ENCODE assay signal across 21 cellular contexts in the genomic region with DNA sequence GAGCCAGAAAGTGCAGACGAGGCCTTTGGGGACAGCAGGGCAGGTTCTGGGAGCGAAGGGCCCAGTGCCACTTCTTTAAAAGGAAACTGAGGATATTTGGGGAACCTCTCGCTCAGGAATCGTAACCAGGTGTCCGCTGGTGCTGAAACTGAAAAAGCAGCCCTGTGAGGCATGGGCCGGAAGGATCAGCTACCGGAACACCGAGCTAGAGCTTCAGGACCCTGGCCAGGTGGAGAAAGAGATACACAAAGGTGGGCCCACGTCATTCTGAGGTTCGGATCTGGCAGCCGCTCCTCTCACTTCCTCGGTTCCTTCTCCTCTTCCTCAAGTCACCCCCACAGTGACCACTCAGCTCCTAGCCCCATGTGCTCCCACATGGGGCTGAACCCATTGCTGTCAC. TPM values are rescaled to one million over a fixed set of nuclear protein-coding genes. Genes with fewer than 3 reads are reported as not detected.
DNase-seq lines count a peak whose midpoint lies in the region; ATAC-seq and TF ChIP-seq lines count a peak whose summit lies in the region.
"Had no signal": no experiment of that assay in that cellular context is flagged by ENCODE, and none has a peak within 500 bp of the region (broad histone marks: within the 10 kb centered on the region; RNA-seq: fewer than 3 reads in every experiment).

No MANE protein-coding gene starts in this region.

- CTCF ChIA-PET in Caco-2 (lab: Charles Lee) = interaction anchor here (1.2 kb wide), 1 partner anchor 97 kb away, joined by 5 read pairs; no protein-coding TSS in a partner anchor

- H3K36me3 ChIP-seq in Caco-2 (ENCODE audit: control insufficient read depth, insufficient read depth, low read length) = no peaks in the 10 kb centered on the region

- H3K9me3 Mint-ChIP-seq in Caco-2 (ENCODE audit: unreplicated experiment) = no peaks in the 10 kb centered on the region
- H3K9me3 Mint-ChIP-seq in central memory CD8-positive, alpha-beta T cell = no peaks in the 10 kb centered on the region
- no peaks in the 10 kb centered on the region for H3K9me3 Mint-ChIP-seq in stimulated activated effector memory CD8-positive, alpha-beta T cell treated with anti-CD3 and anti-CD28 coated beads, Interleukin-12 subunit alpha, Interleukin-12 subunit beta, amount 100 ng/mL, for 72 hours
- H3K9me3 Mint-ChIP-seq: CD4-positive, CD25-positive, alpha-beta regulatory T cell; CD8-positive, alpha-beta T cell had no signal

- H3K4me3 ChIP-seq in Caco-2 (ENCODE audit: low read depth, low read length) (no peak overlapping the region), dorsolateral prefrontal cortex (no peak overlapping the region)
- H3K4me3 ChIP-seq: BLaER1, GM12878 had no signal

- H3K27me3 Mint-ChIP-seq in Caco-2 (ENCODE audit: insufficient read depth, unreplicated experiment) = no peaks in the 10 kb centered on the region
- no peaks in the 10 kb centered on the region for H3K27me3 Mint-ChIP-seq in central memory CD8-positive, alpha-beta T cell
- H3K27me3 Mint-ChIP-seq: B cell; CD4-positive, CD25-positive, alpha-beta regulatory T cell had no signal

- no peaks in the 10 kb centered on the region for H3K4me1 Mint-ChIP-seq in Caco-2 (ENCODE audit: low read depth, unreplicated experiment)
- peaks cover 14% of the 10 kb centered on the region for H3K4me1 Mint-ChIP-seq in central memory CD8-positive, alpha-beta T cell
- H3K4me1 Mint-ChIP-seq in stimulated activated effector memory CD8-positive, alpha-beta T cell treated with anti-CD3 and anti-CD28 coated beads, Interleukin-12 subunit alpha, Interleukin-12 subunit beta, amount 100 ng/mL, for 72 hours = peaks cover 14% of the 10 kb centered on the region

- intact Hi-C loops in Caco-2 (cut with micrococcal nuclease; ENCODE audit: unreplicated experiment) (no loop called here), dorsolateral prefrontal cortex (cut with DNase I) (no loop called here)

- no peak for ATAC-seq in central memory CD8-positive, alpha-beta T cell (replicated peaks; ENCODE audit: extremely low read depth, poor library complexity, severe bottlenecking)
- no peak for ATAC-seq in stimulated activated effector memory CD8-positive, alpha-beta T cell treated with anti-CD3 and anti-CD28 coated beads, Interleukin-12 subunit alpha, Interleukin-12 subunit beta, amount 100 ng/mL, for 72 hours
- no peak for ATAC-seq in GM19463 (IDR thresholded peaks at IDR 0.05; ENCODE audit: unreplicated experiment)
- ATAC-seq: CD8-positive, alpha-beta T cell; GM12878; HCT116 had no signal

- H3K27me3 ChIP-seq in Caco-2 (replicated peaks; ENCODE audit: control insufficient read depth, insufficient read depth, low read length) (no peaks in the 10 kb centered on the region), dorsolateral prefrontal cortex (peaks cover 0 to 11% (median 0%) of the 10 kb centered on the region in 45 donors)
- H3K27me3 ChIP-seq: BLaER1 had no signal

- TF ChIP-seq CTCF in Caco-2 (IDR thresholded peaks at IDR 0.05; ENCODE audit: insufficient read depth in 1 of 2, low read depth in 1 of 2, low read length in 1 of 2, severe bottlenecking in 1 of 2, unreplicated experiment in 1 of 2) = no peak
- no peak for TF ChIP-seq CTCF in dorsolateral prefrontal cortex (IDR thresholded peaks at IDR 0.05 in 54 of 56, conservative IDR thresholded peaks at IDR 0.05 in 2 of 56; ENCODE audit: low read depth in 1 of 56, partially characterized antibody in 56 of 56)

- H3K27ac ChIP-seq in dorsolateral prefrontal cortex = no peak overlapping the region
- H3K27ac ChIP-seq: 22Rv1, BLaER1, C4-2B had no signal

- DNase-seq in Caco-2 (no peak), RPMI8226 (peak; percentile 42), dorsolateral prefrontal cortex (no peak), H4 (ENCODE audit: low spot score) (no peak)
- DNase-seq in central memory CD8-positive, alpha-beta T cell (ENCODE audit: low spot score in 2 of 2) = no peak
- DNase-seq in stimulated activated effector memory CD8-positive, alpha-beta T cell treated with anti-CD3 and anti-CD28 coated beads, Interleukin-12 subunit alpha, Interleukin-12 subunit beta, amount 100 ng/mL, for 72 hours (ENCODE audit: low spot score in 2 of 2) = no peak
- DNase-seq: CD4-positive, CD25-positive, alpha-beta regulatory T cell; CD8-positive, alpha-beta T cell; DMS 273 treated with DMSO at 0.1 percent for 48 hours; DMS79; EL; GDM1; GOT3 had no signal

- H3K9me3 ChIP-seq in Caco-2 = peaks cover 5% of the 10 kb centered on the region

- H3K36me3 Mint-ChIP-seq in Caco-2 (ENCODE audit: insufficient read depth, unreplicated experiment) = no peaks in the 10 kb centered on the region
- peaks cover 23% of the 10 kb centered on the region for H3K36me3 Mint-ChIP-seq in central memory CD8-positive, alpha-beta T cell (ENCODE audit: insufficient read depth)
- peaks cover 9% of the 10 kb centered on the region for H3K36me3 Mint-ChIP-seq in stimulated activated effector memory CD8-positive, alpha-beta T cell treated with anti-CD3 and anti-CD28 coated beads, Interleukin-12 subunit alpha, Interleukin-12 subunit beta, amount 100 ng/mL, for 72 hours

- no peaks in the 10 kb centered on the region for H3K4me1 ChIP-seq in Caco-2
- H3K4me1 ChIP-seq: BLaER1 had no signal

- peak overlapping the region; percentile 32 for H3K27ac Mint-ChIP-seq in Caco-2 (ENCODE audit: unreplicated experiment)
- H3K27ac Mint-ChIP-seq in central memory CD8-positive, alpha-beta T cell (ENCODE audit: low read depth) = peak overlapping the region; percentile 47
- peak overlapping the region; percentile 67 for H3K27ac Mint-ChIP-seq in stimulated activated effector memory CD8-positive, alpha-beta T cell treated with anti-CD3 and anti-CD28 coated beads, Interleukin-12 subunit alpha, Interleukin-12 subunit beta, amount 100 ng/mL, for 72 hours
- H3K27ac Mint-ChIP-seq: B cell; CD8-positive, alpha-beta T cell had no signal

- BruUV-seq in Caco-2 (replicated peaks; lab: Mats Ljungman, UMichigan) = no TSS peak

- POLR2A ChIA-PET in Caco-2 (lab: Charles Lee) = no interaction called here

- H3K4me3 Mint-ChIP-seq in Caco-2 (ENCODE audit: unreplicated experiment) = no peak overlapping the region
- H3K4me3 Mint-ChIP-seq in central memory CD8-positive, alpha-beta T cell = no peak overlapping the region
- H3K4me3 Mint-ChIP-seq in stimulated activated effector memory CD8-positive, alpha-beta T cell treated with anti-CD3 and anti-CD28 coated beads, Interleukin-12 subunit alpha, Interleukin-12 subunit beta, amount 100 ng/mL, for 72 hours = no peak overlapping the region
- H3K4me3 Mint-ChIP-seq: B cell; CD8-positive, alpha-beta T cell; H9 had no signal

RNA-seq across cellular contexts. Expression of a gene that starts 18.1 kb away (rescaled TPM):
- total RNA-seq in Caco-2 (2022) (0.63 and 0.84 TPM in 2 replicates), dorsolateral prefrontal cortex (10 to 100 TPM in 4 of 120 experiments, 1 to 10 TPM in 116; 1.8 to 41.0 (median 5.0) TPM)
- 36.7 and 38.6 TPM in 2 replicates for total RNA-seq in H4 (2014; rRNA removed; shearing (Covaris generic))

RNA-seq across cellular contexts. Expression of a gene that starts 46.1 kb away (rescaled TPM):
- total RNA-seq in Caco-2 (2022) (16.3 and 18.9 TPM in 2 replicates), dorsolateral prefrontal cortex (100 to 1,000 TPM in 3 of 120 experiments, 10 to 100 TPM in 117; 24.2 to 223 (median 40.0) TPM)
- total RNA-seq in H4 (2014; rRNA removed; shearing (Covaris generic)) = 38.8 and 39.6 TPM in 2 replicates
